Comparison of ENCODE assay signal across 21 cellular contexts in the genomic region with DNA sequence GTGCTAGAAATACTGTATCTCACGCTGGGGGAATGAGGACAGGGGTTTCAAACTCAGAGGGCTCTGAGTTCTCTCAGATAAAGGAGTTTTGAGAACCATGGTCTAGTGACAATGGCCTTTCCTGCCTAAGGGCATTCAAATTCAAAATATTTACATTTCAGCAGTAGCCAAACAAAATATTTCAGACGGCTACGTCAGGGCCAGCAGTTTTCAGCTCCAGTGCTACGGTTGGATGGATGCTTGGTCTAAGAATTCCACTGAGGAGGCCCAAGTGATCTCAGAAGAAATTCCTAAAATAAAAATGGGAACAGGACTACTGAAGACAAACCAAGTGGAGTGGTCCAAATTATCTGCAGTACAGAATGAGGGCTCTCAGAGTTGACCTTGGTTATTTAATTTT. TPM values are rescaled to one million over a fixed set of nuclear protein-coding genes. Genes with fewer than 3 reads are reported as not detected.
DNase-seq lines count a peak whose midpoint lies in the region; ATAC-seq, FAIRE-seq and TF ChIP-seq lines count a peak whose summit lies in the region.
"Had no signal": no experiment of that assay in that cellular context is flagged by ENCODE, and none has a peak within 500 bp of the region (broad histone marks: within the 10 kb centered on the region; RNA-seq: fewer than 3 reads in every experiment).

No MANE protein-coding gene starts in this region.

- no peaks in the 10 kb centered on the region for H3K9me3 ChIP-seq in neutrophil
- H3K9me3 ChIP-seq: BE2C, Caco-2, SK-N-SH had no signal

- TF ChIP-seq POLR2A in H54 (IDR thresholded peaks at IDR 0.05; ENCODE audit: low read depth, low read length) = no peak

- TF ChIP-seq CTCF in neutrophil (IDR thresholded peaks at IDR 0.05) = no peak

- H3K4me1 ChIP-seq in neutrophil (ENCODE audit: control insufficient read depth in 1 of 2, insufficient read depth in 1 of 2, low read depth in 1 of 2, low read length in 1 of 2) = peaks cover 45 to 59% of the 10 kb centered on the region in 2 experiments
- H3K4me1 ChIP-seq: Caco-2 had no signal

- H3K9me3 Mint-ChIP-seq in activated CD8-positive, alpha-beta T cell treated with anti-CD3 and anti-CD28 coated beads, Interleukin-2, amount 10 ng/mL, durations not matched to agents 7 days and 5 days (ENCODE audit: insufficient read depth) = no peaks in the 10 kb centered on the region
- H3K9me3 Mint-ChIP-seq: CD4-positive, CD25-positive, alpha-beta regulatory T cell had no signal

- H3K4me1 Mint-ChIP-seq in activated CD8-positive, alpha-beta T cell treated with anti-CD3 and anti-CD28 coated beads, Interleukin-2, amount 10 ng/mL, durations not matched to agents 7 days and 5 days (ENCODE audit: low read depth) = peaks cover 6% of the 10 kb centered on the region
- H3K4me1 Mint-ChIP-seq: CD4-positive, CD25-positive, alpha-beta regulatory T cell had no signal

- peak overlapping the region; percentile 69 for H3K27ac ChIP-seq in neutrophil

- H3K27me3 Mint-ChIP-seq in activated CD8-positive, alpha-beta T cell treated with anti-CD3 and anti-CD28 coated beads, Interleukin-2, amount 10 ng/mL, durations not matched to agents 7 days and 5 days (ENCODE audit: low read depth) = no peaks in the 10 kb centered on the region
- H3K27me3 Mint-ChIP-seq: CD4-positive, CD25-positive, alpha-beta regulatory T cell had no signal

- H3K27me3 ChIP-seq in neutrophil = no peaks in the 10 kb centered on the region
- H3K27me3 ChIP-seq: BE2C had no signal

- CTCF ChIA-PET in activated CD8-positive, alpha-beta T cell treated with anti-CD3 and anti-CD28 coated beads, Interleukin-2, amount 10 ng/mL, durations not matched to agents 7 days and 5 days (lab: Charles Lee) = no interaction called here

- POLR2A ChIA-PET in activated CD8-positive, alpha-beta T cell treated with anti-CD3 and anti-CD28 coated beads, Interleukin-2, amount 10 ng/mL, durations not matched to agents 7 days and 5 days (lab: Charles Lee) = no interaction called here

- no peaks in the 10 kb centered on the region for H3K36me3 Mint-ChIP-seq in activated CD8-positive, alpha-beta T cell treated with anti-CD3 and anti-CD28 coated beads, Interleukin-2, amount 10 ng/mL, durations not matched to agents 7 days and 5 days (ENCODE audit: low read depth)
- H3K36me3 Mint-ChIP-seq: CD4-positive, CD25-positive, alpha-beta regulatory T cell had no signal

- no peak overlapping the region for H3K4me3 ChIP-seq in neutrophil (ENCODE audit: low read depth in 1 of 2, low read length in 1 of 2)
- H3K4me3 ChIP-seq: GM12878 had no signal

- H3K4me3 Mint-ChIP-seq in activated CD8-positive, alpha-beta T cell treated with anti-CD3 and anti-CD28 coated beads, Interleukin-2, amount 10 ng/mL, durations not matched to agents 7 days and 5 days = no peak overlapping the region
- H3K4me3 Mint-ChIP-seq: CD4-positive, CD25-positive, alpha-beta regulatory T cell had no signal

- no peak overlapping the region for H3K27ac Mint-ChIP-seq in activated CD8-positive, alpha-beta T cell treated with anti-CD3 and anti-CD28 coated beads, Interleukin-2, amount 10 ng/mL, durations not matched to agents 7 days and 5 days
- H3K27ac Mint-ChIP-seq: CD4-positive, CD25-positive, alpha-beta regulatory T cell had no signal

- DNase-seq in NCI-H510A treated with DMSO at 0.1 percent for 48 hours (lab: John Stamatoyannopoulos, UW) (peak; percentile 5), NCI-H510A (lab: John Stamatoyannopoulos, UW) (no peak), DMS53 treated with DMSO at 0.1 percent for 48 hours (lab: John Stamatoyannopoulos, UW; ENCODE audit: unreplicated experiment) (peak; percentile 23), NCI-H146 treated with DMSO at 0.1 percent for 48 hours (lab: John Stamatoyannopoulos, UW; ENCODE audit: unreplicated experiment) (peak; percentile 18), H54 (ENCODE audit: insufficient read length, low spot score) (no peak), foreskin melanocyte (no peak)
- no peak for DNase-seq in activated CD8-positive, alpha-beta T cell treated with anti-CD3 and anti-CD28 coated beads, Interleukin-2, amount 10 ng/mL, durations not matched to agents 7 days and 5 days
- DNase-seq: 8988T; BE2C; CD4-positive, CD25-positive, alpha-beta regulatory T cell; DMS153; EL; GOT3; NCI-H1694 treated with DMSO at 0.1 percent for 48 hours; NCI-H2227 treated with DMSO at 0.1 percent for 48 hours; NK-92 treated with Interleukin-12 subunit alpha and Interleukin-12 subunit beta, amount 100 ng/mL, for 24 hours; Right ventricle myocardium superior; SK-N-SH had no signal

- no peaks in the 10 kb centered on the region for H3K36me3 ChIP-seq in neutrophil
- H3K36me3 ChIP-seq: BE2C had no signal

- no peak for FAIRE-seq in H54 (lab: Jason Lieb, UNC)
- FAIRE-seq: GM12878 had no signal

- ATAC-seq in activated CD8-positive, alpha-beta T cell treated with anti-CD3 and anti-CD28 coated beads, Interleukin-2, amount 10 ng/mL, durations not matched to agents 7 days and 5 days = no peak
- ATAC-seq: GM12878 had no signal

RNA-seq across cellular contexts. Expression of gene SCG2, which starts 41.1 kb away (rescaled TPM):
- total RNA-seq in activated CD8-positive, alpha-beta T cell treated with anti-CD3 and anti-CD28 coated beads, Interleukin-2, amount 10 ng/mL, durations not matched to agents 7 days and 5 days = not detected
- total RNA-seq: CD4-positive, CD25-positive, alpha-beta regulatory T cell; GM12878; Right ventricle myocardium superior had no signal

Comparison
In these comparisons a context has a peak if more than half of its experiments do, and no peak if none do; other contexts are left out.
1. DNase-seq: peak in NCI-H510A treated with DMSO at 0.1 percent for 48 hours (single experiment), DMS53 treated with DMSO at 0.1 percent for 48 hours (single experiment) and NCI-H146 treated with DMSO at 0.1 percent for 48 hours (single experiment); none in NCI-H510A (single experiment), H54 (single experiment), activated CD8-positive, alpha-beta T cell treated with anti-CD3 and anti-CD28 coated beads, Interleukin-2, amount 10 ng/mL, durations not matched to agents 7 days and 5 days (single experiment) and foreskin melanocyte (single experiment).